In the genomic region with DNA sequence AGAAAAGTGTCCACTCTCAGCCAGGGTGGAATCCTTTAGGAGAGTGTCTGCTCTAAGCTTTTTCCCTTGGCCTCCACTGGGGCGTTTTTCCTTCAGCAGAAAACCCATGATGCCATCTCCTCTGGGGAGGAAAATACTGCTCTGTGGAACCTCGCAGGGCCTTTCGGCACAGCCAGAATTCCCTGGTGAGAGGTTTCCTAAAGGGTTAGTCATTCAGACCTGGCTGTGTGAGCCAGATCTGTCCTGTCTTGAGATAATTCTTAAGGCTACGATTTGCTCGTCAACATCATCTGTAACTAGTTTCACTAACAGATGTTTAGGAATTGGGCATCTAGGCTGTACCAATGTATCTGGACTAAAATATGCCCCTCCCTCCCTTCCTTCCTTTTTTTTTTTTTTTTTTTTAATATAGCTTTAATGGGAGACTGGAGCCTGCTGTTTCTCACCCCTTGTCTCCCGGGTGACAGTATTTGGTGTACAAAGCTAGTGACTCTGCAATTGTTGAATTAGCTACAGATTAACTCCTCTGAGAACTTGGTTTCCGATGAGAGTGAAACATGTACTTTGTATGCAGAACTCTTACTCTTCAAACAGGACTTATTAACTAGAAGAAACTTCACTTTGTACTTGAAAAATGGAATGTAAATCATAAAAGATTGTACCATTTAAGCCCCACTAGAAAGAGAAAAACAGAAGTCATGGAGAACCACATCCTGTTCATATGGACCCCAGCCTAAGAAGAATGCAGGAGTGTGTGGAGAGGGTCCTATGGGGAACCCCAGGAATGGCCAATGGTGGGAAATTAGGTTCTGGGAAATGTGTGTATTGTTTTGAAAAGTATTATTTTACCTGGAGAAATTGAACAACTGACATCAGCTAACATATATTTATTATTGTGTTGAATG, we compare ENCODE assay signal across 13 cellular contexts.
DNase-seq lines count a peak whose midpoint lies in the region; ATAC-seq, FAIRE-seq and TF ChIP-seq lines count a peak whose summit lies in the region.
"Had no signal": no experiment of that assay in that cellular context is flagged by ENCODE, and none has a peak within 500 bp of the region (broad histone marks: within the 10 kb centered on the region; RNA-seq: fewer than 3 reads in every experiment).

No MANE protein-coding gene starts in this region.

- peaks cover 3% of the 10 kb centered on the region for H3K79me2 ChIP-seq in astrocyte (ENCODE audit: insufficient read depth, low read length)

- H3K27ac Mint-ChIP-seq in astrocyte (ENCODE audit: unreplicated experiment) = no peak overlapping the region

- TF ChIP-seq CTCF in astrocyte (IDR thresholded peaks at IDR 0.05; ENCODE audit: insufficient read depth, low read depth, low read length) (no peak), pancreas (IDR thresholded peaks at IDR 0.05) (no peak)

- no peak overlapping the region for H3K9ac ChIP-seq in astrocyte (ENCODE audit: low read length)

- H3K36me3 ChIP-seq in astrocyte (ENCODE audit: insufficient read depth, low read length) = no peaks in the 10 kb centered on the region
- H3K36me3 ChIP-seq in pancreas = no peaks in the 10 kb centered on the region

- intact Hi-C loops in pancreas (cut with DNase I) = no loop called here

- H3K9me3 ChIP-seq in astrocyte (ENCODE audit: insufficient read depth, low read depth, low read length) (peaks cover 9% of the 10 kb centered on the region), pancreas (no peaks in the 10 kb centered on the region)
- H3K9me3 ChIP-seq: psoas muscle had no signal

- H3K9me3 Mint-ChIP-seq in astrocyte (ENCODE audit: unreplicated experiment) = peaks cover 18% of the 10 kb centered on the region
- H3K9me3 Mint-ChIP-seq: immature natural killer cell had no signal

- H3K4me3 ChIP-seq in astrocyte (ENCODE audit: insufficient read depth, low read depth, low read length) = no peak overlapping the region
- no peak overlapping the region for H3K4me3 ChIP-seq in pancreas
- H3K4me3 ChIP-seq: psoas muscle had no signal

- no peak overlapping the region for H3K4me2 ChIP-seq in astrocyte (ENCODE audit: low read length)

- no peak overlapping the region for H3K4me3 Mint-ChIP-seq in astrocyte (ENCODE audit: unreplicated experiment)
- H3K4me3 Mint-ChIP-seq: activated T-cell treated with anti-CD3 and anti-CD28 coated beads, Interleukin-2, amount 50 U/mL, for 4 hours; immature natural killer cell had no signal

- no peak overlapping the region for H3K27ac ChIP-seq in astrocyte (ENCODE audit: low read depth, low read length)
- H3K27ac ChIP-seq in pancreas = peak overlapping the region in 2 of 4 donors; percentile 2 to 27
- H3K27ac ChIP-seq: psoas muscle had no signal

- FAIRE-seq in astrocyte (lab: Jason Lieb, UNC) (no peak), pancreas (lab: Jason Lieb, UNC) (peak; percentile 41)
- FAIRE-seq: G401.6 had no signal

- DNase-seq in astrocyte (ENCODE audit: low read depth) = peak; percentile 25
- no peak for DNase-seq in pancreas
- DNase-seq in SW480 (ENCODE audit: low spot score) = no peak
- no peak for DNase-seq in NCI-H187 (lab: John Stamatoyannopoulos, UW)
- DNase-seq in NCI-H1436 (lab: John Stamatoyannopoulos, UW) = no peak
- DNase-seq: activated T-cell treated with anti-CD3 and anti-CD28 coated beads, Interleukin-2, amount 50 U/mL, for 4 hours; immature natural killer cell; NCI-H1436 treated with DMSO at 0.1 percent for 48 hours had no signal

- H4K20me1 ChIP-seq in astrocyte (ENCODE audit: insufficient read depth, low read length) = peaks cover 15% of the 10 kb centered on the region

- no peaks in the 10 kb centered on the region for H3K27me3 ChIP-seq in astrocyte (ENCODE audit: insufficient read depth, low read length)
- no peaks in the 10 kb centered on the region for H3K27me3 ChIP-seq in pancreas

- WGBS in pancreas, 2 donors = 29 to 30% methylated on average over 7 of the region's 7 CpGs

- peaks cover 1% of the 10 kb centered on the region for H3K4me1 Mint-ChIP-seq in astrocyte (ENCODE audit: low read depth, unreplicated experiment)

- H3K4me1 ChIP-seq in astrocyte (ENCODE audit: insufficient read depth, low read length) (no peaks in the 10 kb centered on the region), pancreas (peaks cover 0 to 4% (median 0%) of the 10 kb centered on the region in 3 donors)
- H3K4me1 ChIP-seq: psoas muscle had no signal

- no peak overlapping the region for H2AFZ ChIP-seq in astrocyte (ENCODE audit: low read depth, low read length)

- ATAC-seq in GM19023 (IDR thresholded peaks at IDR 0.05; ENCODE audit: unreplicated experiment) (peak; percentile 80), HG02763 (IDR thresholded peaks at IDR 0.05; ENCODE audit: unreplicated experiment) (peak; percentile 82), pancreas (peak; percentile 72 to 90 (median 78)), GM18519 (IDR thresholded peaks at IDR 0.05; ENCODE audit: low FRiP score, unreplicated experiment) (no peak)
- ATAC-seq: activated T-cell treated with anti-CD3 and anti-CD28 coated beads, Interleukin-2, amount 50 U/mL, for 4 hours; psoas muscle had no signal

- peaks cover 16% of the 10 kb centered on the region for H3K36me3 Mint-ChIP-seq in astrocyte (ENCODE audit: low read depth, unreplicated experiment)

- no peaks in the 10 kb centered on the region for H3K27me3 Mint-ChIP-seq in astrocyte (ENCODE audit: low read depth, unreplicated experiment)
